In genomic region chr14:38583471-38583870, GRCh38 we compare ENCODE assay signal across 22 cellular contexts.
"Had no signal": no experiment of that assay in that cellular context is flagged by ENCODE, and none has a peak within 500 bp of the region (broad histone marks: within the 10 kb centered on the region; RNA-seq: fewer than 3 reads in every experiment).

No MANE protein-coding gene starts in this region.

- H3K27ac ChIP-seq: colonic mucosa, epithelial cell of prostate, esophagus squamous epithelium, gastrocnemius medialis, heart right ventricle, left lung, lower lobe of right lung had no signal

- H3K4me1 ChIP-seq: colonic mucosa, esophagus squamous epithelium, gastrocnemius medialis, heart right ventricle, left lung, lower lobe of right lung had no signal

- H3K36me3 ChIP-seq: colonic mucosa, esophagus squamous epithelium, gastrocnemius medialis, heart right ventricle, left lung, lower lobe of right lung had no signal

- ATAC-seq: effector memory CD8-positive, alpha-beta T cell; esophagus mucosa; gastrocnemius medialis; heart right ventricle; left cardiac atrium; left lung; left ventricle myocardium superior; lower lobe of right lung; mucosa of descending colon had no signal

- H3K4me3 ChIP-seq: colonic mucosa, esophagus squamous epithelium, gastrocnemius medialis, heart right ventricle, left lung, lower lobe of right lung, mucosa of descending colon had no signal

- H3K9me3 ChIP-seq: colonic mucosa, esophagus squamous epithelium, gastrocnemius medialis, lower lobe of right lung, mucosa of descending colon had no signal

- DNase-seq: colonic mucosa; cortex of kidney; effector CD8-positive, alpha-beta T cell; effector memory CD8-positive, alpha-beta T cell; endodermal cell; erythroblast; esophagus squamous epithelium; foreskin melanocyte; gastrocnemius medialis; glutamatergic neuron; head of caudate nucleus; heart right ventricle; hippocampal formation; left cardiac atrium; left lung; left ventricle myocardium superior; lower lobe of right lung; mesenchymal stem cell; mucosa of descending colon; naive B cell had no signal

- H3K27me3 ChIP-seq: colonic mucosa, esophagus squamous epithelium, gastrocnemius medialis, heart right ventricle, left lung had no signal
